Comparison of ENCODE assay signal across 8 cellular contexts in genomic region chr18:70491734-70492348, GRCh38.
DNase-seq lines count a peak whose midpoint lies in the region; ATAC-seq lines count a peak whose summit lies in the region.

No MANE protein-coding gene starts in this region.

- H3K27ac ChIP-seq in substantia nigra (ENCODE audit: low read depth, low read length, poor library complexity, severe bottlenecking), result no peak overlapping the region

- DNase-seq in AG20443 (ENCODE audit: low spot score), result peak; percentile 63
- peak; percentile 11 for DNase-seq in NCI-H1694 treated with DMSO at 0.1 percent for 48 hours (lab: John Stamatoyannopoulos, UW)
- peak; percentile 12 for DNase-seq in activated CD4-positive, CD25-positive, alpha-beta regulatory T cell treated with anti-CD3 and anti-CD28 coated beads, Interleukin-2, amount 50 U/mL, for 16 hours (ENCODE audit: low read depth, low spot score)
- DNase-seq in ecto neural progenitor cell (ENCODE audit: low spot score), result peak; percentile 61
- peak; percentile 29 for DNase-seq in middle frontal gyrus (ENCODE audit: extremely low spot score, low spot score)
- peak in 42 of 49 donors; percentile 9 to 81 (median 54) for DNase-seq in substantia nigra (lab: John Stamatoyannopoulos, UW)

- ATAC-seq in GM18502 (IDR thresholded peaks at IDR 0.05; ENCODE audit: poor library complexity, unreplicated experiment) (peak; percentile 87), HG02870 (IDR thresholded peaks at IDR 0.05; ENCODE audit: unreplicated experiment) (peak; percentile 81)

Comparison
In these comparisons a context has a peak if more than half of its experiments do, and no peak if none do; other contexts are left out.
1. DNase-seq: peak in every context shown above with its lines; median percentile 63 in AG20443; 61 in ecto neural progenitor cell; 54 in substantia nigra; 29 in middle frontal gyrus; 12 in activated CD4-positive, CD25-positive, alpha-beta regulatory T cell treated with anti-CD3 and anti-CD28 coated beads, Interleukin-2, amount 50 U/mL, for 16 hours; 11 in NCI-H1694 treated with DMSO at 0.1 percent for 48 hours.